8 cellular contexts compared by ENCODE assay signal in genomic region chr7:6843092-6843491, GRCh38. TPM values are rescaled to one million over a fixed set of nuclear protein-coding genes. Genes with fewer than 3 reads are reported as not detected.
DNase-seq lines count a peak whose midpoint lies in the region; ATAC-seq and TF ChIP-seq lines count a peak whose summit lies in the region.
"Not testable (repeated sequence)": the region's sequence is repeated elsewhere in the genome, so short reads cannot be mapped to it uniquely, and the experiment has no call there.

No MANE protein-coding gene starts in this region.

- H2AFZ ChIP-seq in PC-9: not testable (repeated sequence)

- H3K27me3 Mint-ChIP-seq in Calu3 (ENCODE audit: unreplicated experiment): peaks cover 11% of the 10 kb centered on the region
- H3K27me3 Mint-ChIP-seq in activated CD8-positive, alpha-beta T cell treated with anti-CD3 and anti-CD28 coated beads for 36 hours; activated naive CD8-positive, alpha-beta T cell treated with anti-CD3 and anti-CD28 coated beads, Interleukin-2, amount 50 U/mL, for 24 hours: not testable (repeated sequence)
- peaks cover 27% of the 10 kb centered on the region for H3K27me3 Mint-ChIP-seq in neural crest cell (ENCODE audit: low read depth)

- ATAC-seq in activated CD8-positive, alpha-beta T cell treated with anti-CD3 and anti-CD28 coated beads for 36 hours; activated naive CD8-positive, alpha-beta T cell treated with anti-CD3 and anti-CD28 coated beads, Interleukin-2, amount 50 U/mL, for 24 hours; foreskin keratinocyte; stimulated activated naive CD8-positive, alpha-beta T cell treated with anti-CD3 and anti-CD28 coated beads, Interleukin-15, Interleukin-2, amounts not matched to agents 100 U/mL and 50 U/mL, for 24 hours: not testable (repeated sequence)

- H3K9me3 ChIP-seq in PC-9 (ENCODE audit: insufficient read depth, low read depth): not testable (repeated sequence)

- H3K4me1 Mint-ChIP-seq in Calu3 (ENCODE audit: low read depth, unreplicated experiment): peaks cover 34% of the 10 kb centered on the region
- not testable (repeated sequence) for H3K4me1 Mint-ChIP-seq in activated CD8-positive, alpha-beta T cell treated with anti-CD3 and anti-CD28 coated beads for 36 hours (ENCODE audit: low read depth); activated naive CD8-positive, alpha-beta T cell treated with anti-CD3 and anti-CD28 coated beads, Interleukin-2, amount 50 U/mL, for 24 hours
- H3K4me1 Mint-ChIP-seq in neural crest cell: peaks cover 17% of the 10 kb centered on the region

- CTCF ChIA-PET in Calu3 (lab: Charles Lee): interaction anchor here (0.6 kb wide), 1 partner anchor 234 kb away, joined by 3 read pairs; no protein-coding TSS in a partner anchor
- CTCF ChIA-PET in PC-9 (lab: Charles Lee); activated CD8-positive, alpha-beta T cell treated with anti-CD3 and anti-CD28 coated beads for 36 hours (lab: Charles Lee): not testable (repeated sequence)

- not testable (repeated sequence) for DNase-seq in Calu3; foreskin keratinocyte; neural crest cell (ENCODE audit: low read depth, low spot score)
- DNase-seq in ELF-1 (ENCODE audit: low read depth, low spot score) (peak; percentile 18), PC-9 (peak; percentile 37 to 62)
- peak; percentile 65 for DNase-seq in activated CD8-positive, alpha-beta T cell treated with anti-CD3 and anti-CD28 coated beads for 36 hours
- peak; percentile 36 for DNase-seq in activated naive CD8-positive, alpha-beta T cell treated with anti-CD3 and anti-CD28 coated beads, Interleukin-2, amount 50 U/mL, for 24 hours
- DNase-seq in stimulated activated naive CD8-positive, alpha-beta T cell treated with anti-CD3 and anti-CD28 coated beads, Interleukin-15, Interleukin-2, amounts not matched to agents 100 U/mL and 50 U/mL, for 24 hours: peak; percentile 37

- intact Hi-C loops in Calu3 (cut with micrococcal nuclease; ENCODE audit: unreplicated experiment); PC-9 (cut with micrococcal nuclease; ENCODE audit: unreplicated experiment); activated CD8-positive, alpha-beta T cell treated with anti-CD3 and anti-CD28 coated beads for 36 hours (cut with micrococcal nuclease): not testable (repeated sequence)

- H3K4me1 ChIP-seq in PC-9 (replicated peaks; ENCODE audit: insufficient read depth): peaks cover 38% of the 10 kb centered on the region
- H3K4me1 ChIP-seq in foreskin keratinocyte: not testable (repeated sequence)

- POLR2A ChIA-PET in PC-9 (lab: Charles Lee; ENCODE audit: unreplicated experiment); activated CD8-positive, alpha-beta T cell treated with anti-CD3 and anti-CD28 coated beads for 36 hours (lab: Charles Lee): not testable (repeated sequence)

- not testable (repeated sequence) for H3K4me3 ChIP-seq in PC-9

- not testable (repeated sequence) for TF ChIP-seq CTCF in Calu3 (IDR thresholded peaks at IDR 0.05; ENCODE audit: unreplicated experiment); PC-9 (conservative IDR thresholded peaks at IDR 0.05); activated CD8-positive, alpha-beta T cell treated with anti-CD3 and anti-CD28 coated beads for 36 hours (IDR thresholded peaks at IDR 0.05); neural crest cell (conservative IDR thresholded peaks at IDR 0.05)
- TF ChIP-seq CTCF in foreskin keratinocyte (conservative IDR thresholded peaks at IDR 0.05): peak; percentile 27

- peaks cover 21% of the 10 kb centered on the region for H3F3A ChIP-seq in PC-9 (ENCODE audit: insufficient read depth, low read depth)

- H3K27ac Mint-ChIP-seq in Calu3 (ENCODE audit: unreplicated experiment) (peak overlapping the region; percentile 27), neural crest cell (ENCODE audit: unreplicated experiment) (peak overlapping the region; percentile 61)
- H3K27ac Mint-ChIP-seq in activated CD8-positive, alpha-beta T cell treated with anti-CD3 and anti-CD28 coated beads for 36 hours; activated naive CD8-positive, alpha-beta T cell treated with anti-CD3 and anti-CD28 coated beads, Interleukin-2, amount 50 U/mL, for 24 hours: not testable (repeated sequence)

- H3K9me3 Mint-ChIP-seq in Calu3 (ENCODE audit: low read depth, unreplicated experiment); activated CD8-positive, alpha-beta T cell treated with anti-CD3 and anti-CD28 coated beads for 36 hours; activated naive CD8-positive, alpha-beta T cell treated with anti-CD3 and anti-CD28 coated beads, Interleukin-2, amount 50 U/mL, for 24 hours; neural crest cell: not testable (repeated sequence)

- H4K20me1 ChIP-seq in PC-9 (ENCODE audit: insufficient read depth): not testable (repeated sequence)

- H3K79me2 ChIP-seq in PC-9 (ENCODE audit: low read depth): not testable (repeated sequence)

- not testable (repeated sequence) for H3K27me3 ChIP-seq in PC-9 (ENCODE audit: insufficient read depth, low read depth); foreskin keratinocyte

- H3K36me3 ChIP-seq in PC-9 (ENCODE audit: low read depth): not testable (repeated sequence)

- peak overlapping the region; percentile 34 for H3K4me3 Mint-ChIP-seq in Calu3 (ENCODE audit: low read depth, unreplicated experiment)
- H3K4me3 Mint-ChIP-seq in activated CD8-positive, alpha-beta T cell treated with anti-CD3 and anti-CD28 coated beads for 36 hours; activated naive CD8-positive, alpha-beta T cell treated with anti-CD3 and anti-CD28 coated beads, Interleukin-2, amount 50 U/mL, for 24 hours; neural crest cell: not testable (repeated sequence)

- BruUV-seq in Calu3 (replicated peaks; lab: Mats Ljungman, UMichigan); PC-9 (replicated peaks; lab: Mats Ljungman, UMichigan): not testable (repeated sequence)

- not testable (repeated sequence) for H3K9me2 ChIP-seq in PC-9 (ENCODE audit: insufficient read depth)

- H3K27ac ChIP-seq in PC-9: peak overlapping the region; percentile 36
- not testable (repeated sequence) for H3K27ac ChIP-seq in foreskin keratinocyte

- H3K36me3 Mint-ChIP-seq in Calu3 (ENCODE audit: insufficient read depth, unreplicated experiment); activated CD8-positive, alpha-beta T cell treated with anti-CD3 and anti-CD28 coated beads for 36 hours (ENCODE audit: low read depth); activated naive CD8-positive, alpha-beta T cell treated with anti-CD3 and anti-CD28 coated beads, Interleukin-2, amount 50 U/mL, for 24 hours (ENCODE audit: low read depth); neural crest cell (ENCODE audit: low read depth): not testable (repeated sequence)

- H3K4me2 ChIP-seq in PC-9: peak overlapping the region; percentile 74

RNA-seq across cellular contexts. Expression of gene CCZ1B, which starts 17.0 kb away (rescaled TPM):
- 108 and 111 TPM in 2 replicates for total RNA-seq in Calu3 (2022)
- 106 and 166 TPM in 2 replicates for total RNA-seq in PC-9 (2021)
- 10 to 100 TPM; 36.9 to 48.7 TPM for total RNA-seq in activated CD8-positive, alpha-beta T cell treated with anti-CD3 and anti-CD28 coated beads for 36 hours
- 47.5 and 54.1 TPM in 2 replicates for total RNA-seq in foreskin keratinocyte
- polyA plus RNA-seq in foreskin keratinocyte: 27.9 and 33.5 TPM in 2 replicates
- total RNA-seq in neural crest cell: 55.8 and 72.0 TPM in 2 replicates
